Comparison of ENCODE assay signal across 1 cellular context in the genomic region with DNA sequence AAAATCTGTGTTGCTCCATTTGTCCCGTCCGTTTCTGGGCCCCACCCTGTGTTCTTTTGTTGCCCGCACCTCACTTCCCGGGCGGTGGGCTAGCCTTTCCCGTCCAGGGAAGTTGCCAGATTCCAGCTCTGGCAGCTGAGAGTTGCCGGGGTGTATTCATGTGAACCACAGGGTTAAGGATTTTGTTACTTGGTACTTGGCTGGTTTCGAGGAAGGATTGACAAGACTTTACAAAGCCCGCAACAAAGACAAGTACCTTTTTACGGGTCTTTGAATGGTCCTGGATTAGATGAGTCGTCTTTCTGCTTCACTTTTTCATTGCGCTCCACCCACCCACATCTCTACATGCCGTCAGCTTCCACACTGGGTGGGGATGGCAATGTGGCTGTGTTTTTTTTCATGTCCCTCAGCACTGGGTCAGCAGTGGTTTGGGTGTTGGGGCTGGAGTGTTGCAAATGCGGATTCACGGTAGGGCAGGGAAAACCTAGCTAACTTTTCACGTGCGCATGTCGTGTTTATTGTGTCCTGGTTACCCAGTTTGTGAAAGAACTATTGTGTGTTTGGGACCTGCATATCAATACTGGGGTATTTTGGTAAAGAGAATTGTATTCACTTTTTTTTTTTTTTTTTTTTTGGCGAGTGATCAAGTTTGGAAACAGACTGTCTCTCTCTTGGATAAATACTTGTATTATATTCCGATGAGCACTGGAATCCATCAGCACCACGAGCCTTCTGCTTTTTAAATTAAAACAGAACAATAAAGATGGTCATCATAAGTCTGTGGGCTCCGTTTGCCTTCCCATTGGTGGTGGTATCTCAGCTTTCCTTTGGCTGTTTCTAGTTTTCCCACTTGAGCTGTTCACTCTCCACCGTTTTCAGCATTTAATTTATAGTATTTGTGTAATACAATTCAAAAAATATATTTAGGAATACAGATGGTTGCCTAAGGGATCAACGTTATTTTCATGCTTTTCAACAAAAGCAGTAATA.
TF ChIP-seq lines count a peak whose summit lies in the region.

No MANE protein-coding gene starts in this region.

TF ChIP-seq in HepG2, 621 proteins besides CTCF, POLR2A, EP300 and RAD21 (continued from another document and continues in another):
- TF ChIP-seq, protein P1, sequence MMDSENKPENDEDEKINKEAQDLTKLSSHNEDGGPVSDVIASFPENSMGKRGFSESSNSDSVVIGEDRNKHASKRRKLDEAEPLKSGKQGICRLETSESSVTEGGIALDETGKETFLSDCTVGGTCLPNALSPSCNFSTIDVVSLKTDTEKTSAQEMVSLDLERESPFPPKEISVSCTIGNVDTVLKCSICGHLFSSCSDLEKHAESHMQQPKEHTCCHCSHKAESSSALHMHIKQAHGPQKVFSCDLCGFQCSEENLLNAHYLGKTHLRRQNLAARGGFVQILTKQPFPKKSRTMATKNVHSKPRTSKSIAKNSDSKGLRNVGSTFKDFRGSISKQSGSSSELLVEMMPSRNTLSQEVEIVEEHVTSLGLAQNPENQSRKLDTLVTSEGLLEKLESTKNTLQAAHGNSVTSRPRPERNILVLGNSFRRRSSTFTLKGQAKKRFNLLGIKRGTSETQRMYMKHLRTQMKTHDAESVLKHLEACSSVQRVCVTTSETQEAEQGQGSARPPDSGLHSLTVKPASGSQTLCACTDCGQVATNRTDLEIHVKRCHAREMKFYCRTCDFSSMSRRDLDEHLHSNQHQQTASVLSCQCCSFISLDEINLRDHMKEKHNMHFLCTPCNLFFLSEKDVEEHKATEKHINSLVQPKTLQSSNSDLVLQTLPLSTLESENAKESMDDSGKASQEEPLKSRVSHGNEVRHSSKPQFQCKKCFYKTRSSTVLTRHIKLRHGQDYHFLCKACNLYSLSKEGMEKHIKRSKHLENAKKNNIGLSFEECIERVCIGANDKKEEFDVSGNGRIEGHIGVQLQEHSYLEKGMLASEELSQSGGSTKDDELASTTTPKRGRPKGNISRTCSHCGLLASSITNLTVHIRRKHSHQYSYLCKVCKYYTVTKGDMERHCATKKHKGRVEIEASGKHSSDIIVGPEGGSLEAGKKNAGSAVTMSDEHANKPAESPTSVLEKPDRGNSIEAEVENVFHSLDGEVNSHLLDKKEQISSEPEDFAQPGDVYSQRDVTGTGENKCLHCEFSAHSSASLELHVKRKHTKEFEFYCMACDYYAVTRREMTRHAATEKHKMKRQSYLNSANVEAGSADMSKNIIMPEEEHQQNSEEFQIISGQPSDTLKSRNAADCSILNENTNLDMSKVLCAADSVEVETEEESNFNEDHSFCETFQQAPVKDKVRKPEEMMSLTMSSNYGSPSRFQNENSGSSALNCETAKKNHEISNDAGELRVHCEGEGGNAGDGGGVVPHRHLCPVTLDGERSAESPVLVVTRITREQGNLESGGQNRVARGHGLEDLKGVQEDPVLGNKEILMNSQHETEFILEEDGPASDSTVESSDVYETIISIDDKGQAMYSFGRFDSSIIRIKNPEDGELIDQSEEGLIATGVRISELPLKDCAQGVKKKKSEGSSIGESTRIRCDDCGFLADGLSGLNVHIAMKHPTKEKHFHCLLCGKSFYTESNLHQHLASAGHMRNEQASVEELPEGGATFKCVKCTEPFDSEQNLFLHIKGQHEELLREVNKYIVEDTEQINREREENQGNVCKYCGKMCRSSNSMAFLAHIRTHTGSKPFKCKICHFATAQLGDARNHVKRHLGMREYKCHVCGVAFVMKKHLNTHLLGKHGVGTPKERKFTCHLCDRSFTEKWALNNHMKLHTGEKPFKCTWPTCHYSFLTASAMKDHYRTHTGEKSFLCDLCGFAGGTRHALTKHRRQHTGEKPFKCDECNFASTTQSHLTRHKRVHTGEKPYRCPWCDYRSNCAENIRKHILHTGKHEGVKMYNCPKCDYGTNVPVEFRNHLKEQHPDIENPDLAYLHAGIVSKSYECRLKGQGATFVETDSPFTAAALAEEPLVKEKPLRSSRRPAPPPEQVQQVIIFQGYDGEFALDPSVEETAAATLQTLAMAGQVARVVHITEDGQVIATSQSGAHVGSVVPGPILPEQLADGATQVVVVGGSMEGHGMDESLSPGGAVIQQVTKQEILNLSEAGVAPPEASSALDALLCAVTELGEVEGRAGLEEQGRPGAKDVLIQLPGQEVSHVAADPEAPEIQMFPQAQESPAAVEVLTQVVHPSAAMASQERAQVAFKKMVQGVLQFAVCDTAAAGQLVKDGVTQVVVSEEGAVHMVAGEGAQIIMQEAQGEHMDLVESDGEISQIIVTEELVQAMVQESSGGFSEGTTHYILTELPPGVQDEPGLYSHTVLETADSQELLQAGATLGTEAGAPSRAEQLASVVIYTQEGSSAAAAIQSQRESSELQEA (CRISPR knock-in tag; IDR thresholded peaks at IDR 0.05; ENCODE audit: not compliant biosample characterization): no peak
- TF ChIP-seq, protein P2, sequence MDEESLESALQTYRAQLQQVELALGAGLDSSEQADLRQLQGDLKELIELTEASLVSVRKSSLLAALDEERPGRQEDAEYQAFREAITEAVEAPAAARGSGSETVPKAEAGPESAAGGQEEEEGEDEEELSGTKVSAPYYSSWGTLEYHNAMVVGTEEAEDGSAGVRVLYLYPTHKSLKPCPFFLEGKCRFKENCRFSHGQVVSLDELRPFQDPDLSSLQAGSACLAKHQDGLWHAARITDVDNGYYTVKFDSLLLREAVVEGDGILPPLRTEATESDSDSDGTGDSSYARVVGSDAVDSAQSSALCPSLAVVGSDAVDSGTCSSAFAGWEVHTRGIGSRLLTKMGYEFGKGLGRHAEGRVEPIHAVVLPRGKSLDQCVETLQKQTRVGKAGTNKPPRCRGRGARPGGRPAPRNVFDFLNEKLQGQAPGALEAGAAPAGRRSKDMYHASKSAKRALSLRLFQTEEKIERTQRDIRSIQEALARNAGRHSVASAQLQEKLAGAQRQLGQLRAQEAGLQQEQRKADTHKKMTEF (CRISPR knock-in tag; IDR thresholded peaks at IDR 0.05): 0 out of 2 replicates have a peak, but pooled peaks have one; percentile 26
- TF ChIP-seq, protein P3, sequence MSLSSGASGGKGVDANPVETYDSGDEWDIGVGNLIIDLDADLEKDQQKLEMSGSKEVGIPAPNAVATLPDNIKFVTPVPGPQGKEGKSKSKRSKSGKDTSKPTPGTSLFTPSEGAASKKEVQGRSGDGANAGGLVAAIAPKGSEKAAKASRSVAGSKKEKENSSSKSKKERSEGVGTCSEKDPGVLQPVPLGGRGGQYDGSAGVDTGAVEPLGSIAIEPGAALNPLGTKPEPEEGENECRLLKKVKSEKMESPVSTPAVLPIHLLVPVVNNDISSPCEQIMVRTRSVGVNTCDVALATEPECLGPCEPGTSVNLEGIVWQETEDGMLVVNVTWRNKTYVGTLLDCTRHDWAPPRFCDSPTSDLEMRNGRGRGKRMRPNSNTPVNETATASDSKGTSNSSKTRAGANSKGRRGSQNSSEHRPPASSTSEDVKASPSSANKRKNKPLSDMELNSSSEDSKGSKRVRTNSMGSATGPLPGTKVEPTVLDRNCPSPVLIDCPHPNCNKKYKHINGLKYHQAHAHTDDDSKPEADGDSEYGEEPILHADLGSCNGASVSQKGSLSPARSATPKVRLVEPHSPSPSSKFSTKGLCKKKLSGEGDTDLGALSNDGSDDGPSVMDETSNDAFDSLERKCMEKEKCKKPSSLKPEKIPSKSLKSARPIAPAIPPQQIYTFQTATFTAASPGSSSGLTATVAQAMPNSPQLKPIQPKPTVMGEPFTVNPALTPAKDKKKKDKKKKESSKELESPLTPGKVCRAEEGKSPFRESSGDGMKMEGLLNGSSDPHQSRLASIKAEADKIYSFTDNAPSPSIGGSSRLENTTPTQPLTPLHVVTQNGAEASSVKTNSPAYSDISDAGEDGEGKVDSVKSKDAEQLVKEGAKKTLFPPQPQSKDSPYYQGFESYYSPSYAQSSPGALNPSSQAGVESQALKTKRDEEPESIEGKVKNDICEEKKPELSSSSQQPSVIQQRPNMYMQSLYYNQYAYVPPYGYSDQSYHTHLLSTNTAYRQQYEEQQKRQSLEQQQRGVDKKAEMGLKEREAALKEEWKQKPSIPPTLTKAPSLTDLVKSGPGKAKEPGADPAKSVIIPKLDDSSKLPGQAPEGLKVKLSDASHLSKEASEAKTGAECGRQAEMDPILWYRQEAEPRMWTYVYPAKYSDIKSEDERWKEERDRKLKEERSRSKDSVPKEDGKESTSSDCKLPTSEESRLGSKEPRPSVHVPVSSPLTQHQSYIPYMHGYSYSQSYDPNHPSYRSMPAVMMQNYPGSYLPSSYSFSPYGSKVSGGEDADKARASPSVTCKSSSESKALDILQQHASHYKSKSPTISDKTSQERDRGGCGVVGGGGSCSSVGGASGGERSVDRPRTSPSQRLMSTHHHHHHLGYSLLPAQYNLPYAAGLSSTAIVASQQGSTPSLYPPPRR (CRISPR knock-in tag; IDR thresholded peaks at IDR 0.05; ENCODE audit: borderline replicate concordance): no peak
- TF ChIP-seq ZFP82 (CRISPR knock-in tag; IDR thresholded peaks at IDR 0.05; ENCODE audit: borderline replicate concordance) (no peak), TARDBP (CRISPR knock-in tag; IDR thresholded peaks at IDR 0.05) (no peak), ZFP37 (CRISPR knock-in tag; IDR thresholded peaks at IDR 0.05; ENCODE audit: borderline replicate concordance) (no peak), ZNF10 (CRISPR knock-in tag; IDR thresholded peaks at IDR 0.05; ENCODE audit: borderline replicate concordance, low read depth) (no peak), ZNF17 (CRISPR knock-in tag; IDR thresholded peaks at IDR 0.05) (no peak)
- TF ChIP-seq, protein P4, sequence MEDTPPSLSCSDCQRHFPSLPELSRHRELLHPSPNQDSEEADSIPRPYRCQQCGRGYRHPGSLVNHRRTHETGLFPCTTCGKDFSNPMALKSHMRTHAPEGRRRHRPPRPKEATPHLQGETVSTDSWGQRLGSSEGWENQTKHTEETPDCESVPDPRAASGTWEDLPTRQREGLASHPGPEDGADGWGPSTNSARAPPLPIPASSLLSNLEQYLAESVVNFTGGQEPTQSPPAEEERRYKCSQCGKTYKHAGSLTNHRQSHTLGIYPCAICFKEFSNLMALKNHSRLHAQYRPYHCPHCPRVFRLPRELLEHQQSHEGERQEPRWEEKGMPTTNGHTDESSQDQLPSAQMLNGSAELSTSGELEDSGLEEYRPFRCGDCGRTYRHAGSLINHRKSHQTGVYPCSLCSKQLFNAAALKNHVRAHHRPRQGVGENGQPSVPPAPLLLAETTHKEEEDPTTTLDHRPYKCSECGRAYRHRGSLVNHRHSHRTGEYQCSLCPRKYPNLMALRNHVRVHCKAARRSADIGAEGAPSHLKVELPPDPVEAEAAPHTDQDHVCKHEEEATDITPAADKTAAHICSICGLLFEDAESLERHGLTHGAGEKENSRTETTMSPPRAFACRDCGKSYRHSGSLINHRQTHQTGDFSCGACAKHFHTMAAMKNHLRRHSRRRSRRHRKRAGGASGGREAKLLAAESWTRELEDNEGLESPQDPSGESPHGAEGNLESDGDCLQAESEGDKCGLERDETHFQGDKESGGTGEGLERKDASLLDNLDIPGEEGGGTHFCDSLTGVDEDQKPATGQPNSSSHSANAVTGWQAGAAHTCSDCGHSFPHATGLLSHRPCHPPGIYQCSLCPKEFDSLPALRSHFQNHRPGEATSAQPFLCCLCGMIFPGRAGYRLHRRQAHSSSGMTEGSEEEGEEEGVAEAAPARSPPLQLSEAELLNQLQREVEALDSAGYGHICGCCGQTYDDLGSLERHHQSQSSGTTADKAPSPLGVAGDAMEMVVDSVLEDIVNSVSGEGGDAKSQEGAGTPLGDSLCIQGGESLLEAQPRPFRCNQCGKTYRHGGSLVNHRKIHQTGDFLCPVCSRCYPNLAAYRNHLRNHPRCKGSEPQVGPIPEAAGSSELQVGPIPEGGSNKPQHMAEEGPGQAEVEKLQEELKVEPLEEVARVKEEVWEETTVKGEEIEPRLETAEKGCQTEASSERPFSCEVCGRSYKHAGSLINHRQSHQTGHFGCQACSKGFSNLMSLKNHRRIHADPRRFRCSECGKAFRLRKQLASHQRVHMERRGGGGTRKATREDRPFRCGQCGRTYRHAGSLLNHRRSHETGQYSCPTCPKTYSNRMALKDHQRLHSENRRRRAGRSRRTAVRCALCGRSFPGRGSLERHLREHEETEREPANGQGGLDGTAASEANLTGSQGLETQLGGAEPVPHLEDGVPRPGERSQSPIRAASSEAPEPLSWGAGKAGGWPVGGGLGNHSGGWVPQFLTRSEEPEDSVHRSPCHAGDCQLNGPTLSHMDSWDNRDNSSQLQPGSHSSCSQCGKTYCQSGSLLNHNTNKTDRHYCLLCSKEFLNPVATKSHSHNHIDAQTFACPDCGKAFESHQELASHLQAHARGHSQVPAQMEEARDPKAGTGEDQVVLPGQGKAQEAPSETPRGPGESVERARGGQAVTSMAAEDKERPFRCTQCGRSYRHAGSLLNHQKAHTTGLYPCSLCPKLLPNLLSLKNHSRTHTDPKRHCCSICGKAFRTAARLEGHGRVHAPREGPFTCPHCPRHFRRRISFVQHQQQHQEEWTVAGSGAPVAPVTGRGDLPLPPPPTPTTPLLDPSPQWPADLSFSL (CRISPR knock-in tag; IDR thresholded peaks at IDR 0.05): no peak
- TF ChIP-seq, protein P5, sequence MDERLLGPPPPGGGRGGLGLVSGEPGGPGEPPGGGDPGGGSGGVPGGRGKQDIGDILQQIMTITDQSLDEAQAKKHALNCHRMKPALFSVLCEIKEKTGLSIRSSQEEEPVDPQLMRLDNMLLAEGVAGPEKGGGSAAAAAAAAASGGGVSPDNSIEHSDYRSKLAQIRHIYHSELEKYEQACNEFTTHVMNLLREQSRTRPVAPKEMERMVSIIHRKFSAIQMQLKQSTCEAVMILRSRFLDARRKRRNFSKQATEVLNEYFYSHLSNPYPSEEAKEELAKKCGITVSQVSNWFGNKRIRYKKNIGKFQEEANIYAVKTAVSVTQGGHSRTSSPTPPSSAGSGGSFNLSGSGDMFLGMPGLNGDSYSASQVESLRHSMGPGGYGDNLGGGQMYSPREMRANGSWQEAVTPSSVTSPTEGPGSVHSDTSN (CRISPR knock-in tag; IDR thresholded peaks at IDR 0.05): no peak
- TF ChIP-seq, protein P6, sequence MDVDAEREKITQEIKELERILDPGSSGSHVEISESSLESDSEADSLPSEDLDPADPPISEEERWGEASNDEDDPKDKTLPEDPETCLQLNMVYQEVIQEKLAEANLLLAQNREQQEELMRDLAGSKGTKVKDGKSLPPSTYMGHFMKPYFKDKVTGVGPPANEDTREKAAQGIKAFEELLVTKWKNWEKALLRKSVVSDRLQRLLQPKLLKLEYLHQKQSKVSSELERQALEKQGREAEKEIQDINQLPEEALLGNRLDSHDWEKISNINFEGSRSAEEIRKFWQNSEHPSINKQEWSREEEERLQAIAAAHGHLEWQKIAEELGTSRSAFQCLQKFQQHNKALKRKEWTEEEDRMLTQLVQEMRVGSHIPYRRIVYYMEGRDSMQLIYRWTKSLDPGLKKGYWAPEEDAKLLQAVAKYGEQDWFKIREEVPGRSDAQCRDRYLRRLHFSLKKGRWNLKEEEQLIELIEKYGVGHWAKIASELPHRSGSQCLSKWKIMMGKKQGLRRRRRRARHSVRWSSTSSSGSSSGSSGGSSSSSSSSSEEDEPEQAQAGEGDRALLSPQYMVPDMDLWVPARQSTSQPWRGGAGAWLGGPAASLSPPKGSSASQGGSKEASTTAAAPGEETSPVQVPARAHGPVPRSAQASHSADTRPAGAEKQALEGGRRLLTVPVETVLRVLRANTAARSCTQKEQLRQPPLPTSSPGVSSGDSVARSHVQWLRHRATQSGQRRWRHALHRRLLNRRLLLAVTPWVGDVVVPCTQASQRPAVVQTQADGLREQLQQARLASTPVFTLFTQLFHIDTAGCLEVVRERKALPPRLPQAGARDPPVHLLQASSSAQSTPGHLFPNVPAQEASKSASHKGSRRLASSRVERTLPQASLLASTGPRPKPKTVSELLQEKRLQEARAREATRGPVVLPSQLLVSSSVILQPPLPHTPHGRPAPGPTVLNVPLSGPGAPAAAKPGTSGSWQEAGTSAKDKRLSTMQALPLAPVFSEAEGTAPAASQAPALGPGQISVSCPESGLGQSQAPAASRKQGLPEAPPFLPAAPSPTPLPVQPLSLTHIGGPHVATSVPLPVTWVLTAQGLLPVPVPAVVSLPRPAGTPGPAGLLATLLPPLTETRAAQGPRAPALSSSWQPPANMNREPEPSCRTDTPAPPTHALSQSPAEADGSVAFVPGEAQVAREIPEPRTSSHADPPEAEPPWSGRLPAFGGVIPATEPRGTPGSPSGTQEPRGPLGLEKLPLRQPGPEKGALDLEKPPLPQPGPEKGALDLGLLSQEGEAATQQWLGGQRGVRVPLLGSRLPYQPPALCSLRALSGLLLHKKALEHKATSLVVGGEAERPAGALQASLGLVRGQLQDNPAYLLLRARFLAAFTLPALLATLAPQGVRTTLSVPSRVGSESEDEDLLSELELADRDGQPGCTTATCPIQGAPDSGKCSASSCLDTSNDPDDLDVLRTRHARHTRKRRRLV (CRISPR knock-in tag; IDR thresholded peaks at IDR 0.05): no peak
